Comparison of ENCODE assay signal across 1 cellular context in genomic region chr5:10392567-10393328, GRCh38.
TF ChIP-seq lines count a peak whose summit lies in the region.

No MANE protein-coding gene starts in this region.

TF ChIP-seq in K562, 482 proteins besides CTCF, POLR2A, EP300 and RAD21 (continued from another document):
- TF ChIP-seq DACH1 (IDR thresholded peaks at IDR 0.05; ENCODE audit: partially characterized antibody) (peak; percentile 58), ZNF316 (IDR thresholded peaks at IDR 0.05) (peak; percentile 65), HDAC2 (IDR thresholded peaks at IDR 0.05) (peak; percentile 50; the same call in 1 of the 2 replicates)
- TF ChIP-seq, protein P1, sequence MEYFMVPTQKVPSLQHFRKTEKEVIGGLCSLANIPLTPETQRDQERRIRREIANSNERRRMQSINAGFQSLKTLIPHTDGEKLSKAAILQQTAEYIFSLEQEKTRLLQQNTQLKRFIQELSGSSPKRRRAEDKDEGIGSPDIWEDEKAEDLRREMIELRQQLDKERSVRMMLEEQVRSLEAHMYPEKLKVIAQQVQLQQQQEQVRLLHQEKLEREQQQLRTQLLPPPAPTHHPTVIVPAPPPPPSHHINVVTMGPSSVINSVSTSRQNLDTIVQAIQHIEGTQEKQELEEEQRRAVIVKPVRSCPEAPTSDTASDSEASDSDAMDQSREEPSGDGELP (CRISPR knock-in tag; IDR thresholded peaks at IDR 0.05; ENCODE audit: borderline replicate concordance), result peak; percentile 62; the same call in 1 of the 2 replicates
